25 cellular contexts compared by ENCODE assay signal in the genomic region with DNA sequence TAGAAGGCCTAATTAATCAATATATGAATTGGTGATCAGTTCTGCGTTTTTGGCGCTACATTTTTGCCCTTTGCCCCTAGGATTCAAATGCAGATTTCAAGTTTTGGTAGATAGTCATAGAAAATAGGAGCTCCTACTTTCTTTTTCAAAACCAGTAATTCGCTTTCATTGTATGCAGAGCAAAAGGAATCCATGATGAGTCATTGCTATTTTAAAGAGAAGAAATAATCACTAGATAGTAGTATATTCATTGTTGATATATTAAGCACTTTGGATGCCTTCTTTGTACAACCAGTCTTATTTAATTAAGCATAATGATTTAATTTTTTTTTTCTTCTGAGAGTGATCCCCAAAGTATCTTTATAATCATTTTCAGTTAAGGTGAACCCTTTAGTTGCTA.
"Had no signal": no experiment of that assay in that cellular context is flagged by ENCODE, and none has a peak within 500 bp of the region (broad histone marks: within the 10 kb centered on the region; RNA-seq: fewer than 3 reads in every experiment).

No MANE protein-coding gene starts in this region.

- H3K27me3 ChIP-seq: breast epithelium, right atrium auricular region, suprapubic skin, tibial artery, upper lobe of right lung had no signal

- H3K36me3 ChIP-seq: breast epithelium, right atrium auricular region, suprapubic skin, tibial artery, upper lobe of right lung had no signal

- H3K4me2 ChIP-seq: smooth muscle cell had no signal

- DNase-seq: activated CD4-positive, alpha-beta T cell treated with anti-CD3 and anti-CD28 coated beads for 4 hours; activated CD4-positive, alpha-beta T cell treated with anti-CD3 and anti-CD28 coated beads, Interleukin-2, amount 50 U/mL, for 4 hours; activated gamma-delta T cell; activated naive CD4-positive, alpha-beta T cell treated with anti-CD3 and anti-CD28 coated beads, Interleukin-2, amount 10 ng/mL, durations not matched to agents 7 days and 5 days; activated naive CD8-positive, alpha-beta T cell treated with anti-CD3 and anti-CD28 coated beads, Interleukin-2, amount 10 ng/mL, durations not matched to agents 7 days and 5 days; dermis blood vessel endothelial cell; effector CD8-positive, alpha-beta T cell; head of caudate nucleus; immature natural killer cell; naive thymus-derived CD8-positive, alpha-beta T cell; occipital lobe; psoas muscle; stimulated activated CD4-positive, alpha-beta T cell treated with anti-CD3 and anti-CD28 coated beads, Interleukin-15, amount 100 ng/mL, for 24 hours; stimulated activated CD4-positive, alpha-beta T cell treated with anti-CD3 and anti-CD28 coated beads, Interleukin-2, amount 100 ng/mL, for 24 hours; stimulated activated naive CD4-positive, alpha-beta T cell; tibial artery; upper lobe of right lung had no signal

- H3K9ac ChIP-seq: parathyroid adenoma had no signal

- ATAC-seq: naive thymus-derived CD8-positive, alpha-beta T cell; psoas muscle; upper lobe of right lung had no signal

- H3K9me3 ChIP-seq: breast epithelium, psoas muscle, right atrium auricular region, suprapubic skin, tibial artery, upper lobe of right lung had no signal

- FAIRE-seq: astrocyte, colon, endometrium had no signal

- H3K4me3 ChIP-seq: breast epithelium, psoas muscle, right atrium auricular region, smooth muscle cell, suprapubic skin, tibial artery, upper lobe of right lung had no signal

- H3K4me1 ChIP-seq: breast epithelium, parathyroid adenoma, suprapubic skin, upper lobe of right lung had no signal

- H3K27ac ChIP-seq: breast epithelium, parathyroid adenoma, psoas muscle, right atrium auricular region, suprapubic skin, tibial artery, upper lobe of right lung had no signal

- H2AFZ ChIP-seq: parathyroid adenoma had no signal
